ENCODE assay signal across 10 cellular contexts in the genomic region with DNA sequence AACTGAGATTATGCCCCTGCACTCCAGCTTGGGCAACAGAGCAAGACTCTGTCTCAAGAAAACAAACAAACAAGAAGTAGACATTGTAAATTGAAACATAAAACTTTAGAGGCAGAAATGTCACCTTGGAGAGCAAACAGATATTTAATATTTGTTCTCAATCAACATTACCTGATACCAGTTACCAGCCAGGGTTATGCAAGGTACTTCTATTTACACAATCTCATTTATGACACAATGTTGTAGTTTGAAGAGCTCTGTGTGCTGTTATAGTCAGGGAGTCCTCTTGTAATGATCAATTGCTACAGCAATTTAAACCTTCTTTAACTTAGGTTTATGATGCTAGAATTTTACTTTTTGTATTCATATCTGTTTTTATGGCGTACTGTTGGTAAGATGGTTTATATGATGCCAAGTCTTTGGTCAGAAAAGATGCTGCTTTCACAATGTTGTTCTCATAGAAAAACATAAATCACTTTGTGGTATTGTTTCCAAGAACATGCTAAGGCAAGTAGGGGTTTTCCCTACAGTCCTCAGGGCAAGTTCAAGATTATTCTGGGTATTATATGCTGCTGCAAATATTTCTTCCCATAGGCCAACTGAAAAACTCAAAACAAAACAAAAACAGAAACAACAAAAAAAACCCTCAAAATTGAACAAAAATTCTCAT.
DNase-seq lines count a peak whose midpoint lies in the region; ATAC-seq and TF ChIP-seq lines count a peak whose summit lies in the region.
"Had no signal": no experiment of that assay in that cellular context is flagged by ENCODE, and none has a peak within 500 bp of the region (broad histone marks: within the 10 kb centered on the region; RNA-seq: fewer than 3 reads in every experiment).

No MANE protein-coding gene starts in this region.

- no peak for TF ChIP-seq POLR2A in stomach (IDR thresholded peaks at IDR 0.05)

- H3K9ac ChIP-seq in colonic mucosa (ENCODE audit: low read depth in 2 of 2, low read length in 2 of 2) (no peak overlapping the region), SK-N-SH (no peak overlapping the region)

- peaks cover 45% of the 10 kb centered on the region for H3F3A ChIP-seq in SK-N-SH (replicated peaks; ENCODE audit: insufficient read depth)

- peaks cover 21% of the 10 kb centered on the region for H3K4me1 Mint-ChIP-seq in nephron progenitor cell

- H3K27ac Mint-ChIP-seq in nephron progenitor cell = no peak overlapping the region

- no peak for TF ChIP-seq RAD21 in SK-N-SH (IDR thresholded peaks at IDR 0.05; ENCODE audit: low read length)

- H2AFZ ChIP-seq in SK-N-SH (ENCODE audit: low read depth) = no peak overlapping the region

- no peaks in the 10 kb centered on the region for H3K9me3 Mint-ChIP-seq in nephron progenitor cell

- intact Hi-C loops in colonic mucosa (cut with DNase I) = no loop called here
- intact Hi-C loops in stomach (cut with DNase I; ENCODE audit: low total_unique reads) = no loop called here

- H3K9me3 ChIP-seq in colonic mucosa (no peaks in the 10 kb centered on the region), stomach (no peaks in the 10 kb centered on the region), SK-N-SH (no peaks in the 10 kb centered on the region)

- H4K20me1 ChIP-seq in SK-N-SH (ENCODE audit: insufficient read depth) = no peaks in the 10 kb centered on the region; the same call in 1 of the 2 replicates

- no peaks in the 10 kb centered on the region for H3K36me3 Mint-ChIP-seq in nephron progenitor cell (ENCODE audit: low read depth)

- H3K27me3 Mint-ChIP-seq in nephron progenitor cell (ENCODE audit: low read depth, poor library complexity) = no peaks in the 10 kb centered on the region

- H3K27ac ChIP-seq in colonic mucosa (no peak overlapping the region), stomach (no peak overlapping the region), SK-N-SH (ENCODE audit: low read depth in 2 of 2, low read length in 1 of 2) (peak overlapping the region in 1 of 2 experiments; percentile 99; a peak in 1 of 4 replicates)

- H3K27me3 ChIP-seq in GM06990 (replicated peaks; ENCODE audit: control insufficient read depth, insufficient read depth, low read length) (no peaks in the 10 kb centered on the region), colonic mucosa (no peaks in the 10 kb centered on the region), stomach (no peaks in the 10 kb centered on the region), SK-N-SH (ENCODE audit: insufficient read depth) (no peaks in the 10 kb centered on the region)

- H3K4me3 Mint-ChIP-seq in nephron progenitor cell = no peak overlapping the region

- POLR2A ChIA-PET in SK-N-SH (lab: Yijun Ruan, JAX) = no interaction called here

- H3K4me1 ChIP-seq in colonic mucosa (no peaks in the 10 kb centered on the region), stomach (peaks cover 0 to 52% (median 32%) of the 10 kb centered on the region in 4 donors), SK-N-SH (ENCODE audit: control insufficient read depth in 1 of 2, insufficient read depth in 2 of 2, low read depth in 1 of 2, low read length in 1 of 2) (peaks cover 6 to 27% of the 10 kb centered on the region in 2 experiments)

- peak; percentile 60 for ATAC-seq in GM21447 (IDR thresholded peaks at IDR 0.05; ENCODE audit: unreplicated experiment)

- no peaks in the 10 kb centered on the region for H3K9me2 ChIP-seq in SK-N-SH

- DNase-seq in GM06990 (ENCODE audit: extremely low read depth, insufficient read length) (peak; percentile 54), HuH-7.5 (ENCODE audit: low spot score) (peak; percentile 37), fibroblast of gingiva (ENCODE audit: low read depth) (peak; percentile 29), colonic mucosa (no peak), stomach (no peak), SK-N-SH (no peak), nephron progenitor cell (no peak)
- DNase-seq: caudate nucleus, NCI-H1436 treated with DMSO at 0.1 percent for 48 hours had no signal

- CTCF ChIA-PET in SK-N-SH (lab: Yijun Ruan, JAX) = no interaction called here

- no peak for TF ChIP-seq EP300 in stomach (IDR thresholded peaks at IDR 0.05)
- TF ChIP-seq EP300 in SK-N-SH (IDR thresholded peaks at IDR 0.05; ENCODE audit: borderline replicate concordance in 1 of 2, low read depth in 1 of 2, low read length in 1 of 2) = no peak

- no peak overlapping the region for H3K4me3 ChIP-seq in GM06990 (replicated peaks; ENCODE audit: low read depth, low read length)
- H3K4me3 ChIP-seq in colonic mucosa = no peak overlapping the region
- H3K4me3 ChIP-seq in stomach = no peak overlapping the region
- H3K4me3 ChIP-seq in SK-N-SH (ENCODE audit: low read depth in 2 of 2, low read length in 1 of 2) = no peak overlapping the region

- no peak overlapping the region for H3K4me2 ChIP-seq in SK-N-SH

- H3K36me3 ChIP-seq in GM06990 (ENCODE audit: control insufficient read depth, insufficient read depth, low read length) = no peaks in the 10 kb centered on the region
- H3K36me3 ChIP-seq in colonic mucosa = no peaks in the 10 kb centered on the region
- no peaks in the 10 kb centered on the region for H3K36me3 ChIP-seq in stomach
- H3K36me3 ChIP-seq in SK-N-SH (replicated peaks in 1 of 2; ENCODE audit: control insufficient read depth in 1 of 2, insufficient read depth in 2 of 2, low read length in 1 of 2) = no peaks in the 10 kb centered on the region

- peaks cover 39% of the 10 kb centered on the region for H3K79me2 ChIP-seq in SK-N-SH (ENCODE audit: insufficient read depth)

- 66 to 80% (median 72%) methylated on average over 1 of the region's 1 CpG for WGBS in stomach, 5 donors
- WGBS in SK-N-SH (ENCODE audit: low lambda C conversion rate) = 97% methylated on average over 1 of the region's 1 CpG

- TF ChIP-seq CTCF in GM06990 (IDR thresholded peaks at IDR 0.05; ENCODE audit: insufficient read depth, low read length, poor library complexity, severe bottlenecking) = no peak
- no peak for TF ChIP-seq CTCF in colonic mucosa (IDR thresholded peaks at IDR 0.05)
- TF ChIP-seq CTCF in stomach (IDR thresholded peaks at IDR 0.05) = no peak
- TF ChIP-seq CTCF in SK-N-SH (IDR thresholded peaks at IDR 0.05) = no peak
- no peak for TF ChIP-seq CTCF in nephron progenitor cell (IDR thresholded peaks at IDR 0.05)

TF ChIP-seq in SK-N-SH, 30 proteins besides CTCF, POLR2A, EP300 and RAD21:
- no peak for TF ChIP-seq ELF1 (IDR thresholded peaks at IDR 0.05)
- TF ChIP-seq PBX3 (IDR thresholded peaks at IDR 0.05) = no peak
- no peak for TF ChIP-seq FOSL2 (IDR thresholded peaks at IDR 0.05; ENCODE audit: borderline replicate concordance, low read depth)
- TF ChIP-seq MEF2A (IDR thresholded peaks at IDR 0.05; ENCODE audit: borderline replicate concordance, low read depth) = no peak
- TF ChIP-seq, protein P1, sequence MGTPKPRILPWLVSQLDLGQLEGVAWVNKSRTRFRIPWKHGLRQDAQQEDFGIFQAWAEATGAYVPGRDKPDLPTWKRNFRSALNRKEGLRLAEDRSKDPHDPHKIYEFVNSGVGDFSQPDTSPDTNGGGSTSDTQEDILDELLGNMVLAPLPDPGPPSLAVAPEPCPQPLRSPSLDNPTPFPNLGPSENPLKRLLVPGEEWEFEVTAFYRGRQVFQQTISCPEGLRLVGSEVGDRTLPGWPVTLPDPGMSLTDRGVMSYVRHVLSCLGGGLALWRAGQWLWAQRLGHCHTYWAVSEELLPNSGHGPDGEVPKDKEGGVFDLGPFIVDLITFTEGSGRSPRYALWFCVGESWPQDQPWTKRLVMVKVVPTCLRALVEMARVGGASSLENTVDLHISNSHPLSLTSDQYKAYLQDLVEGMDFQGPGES (IDR thresholded peaks at IDR 0.05; ENCODE audit: low read depth, low read length) = no peak
- TF ChIP-seq NFIC (IDR thresholded peaks at IDR 0.05; ENCODE audit: borderline replicate concordance) = no peak

Comparison
In these comparisons a context has a peak if more than half of its experiments do, and no peak if none do; other contexts are left out.
1. DNase-seq: peak in GM06990 (single experiment), HuH-7.5 (single experiment) and fibroblast of gingiva (single experiment); none in colonic mucosa (single experiment), stomach (single experiment), SK-N-SH (single experiment) and nephron progenitor cell (single experiment).